In genomic region chr11:104668797-104669463, GRCh38 we compare ENCODE assay signal across 8 cellular contexts.
DNase-seq lines count a peak whose midpoint lies in the region; ATAC-seq lines count a peak whose summit lies in the region.
"Had no signal": no experiment of that assay in that cellular context is flagged by ENCODE, and none has a peak within 500 bp of the region (broad histone marks: within the 10 kb centered on the region; RNA-seq: fewer than 3 reads in every experiment).

No MANE protein-coding gene starts in this region.

- no peaks in the 10 kb centered on the region for H3K79me1 ChIP-seq in trophoblast cell (ENCODE audit: low read length)

- no peaks in the 10 kb centered on the region for H3K27me3 ChIP-seq in trophoblast cell (ENCODE audit: insufficient read depth, low read length)

- H4K91ac ChIP-seq in trophoblast cell (ENCODE audit: low read depth, low read length) = no peak overlapping the region

- DNase-seq in GM03348 (ENCODE audit: low spot score) (peak; percentile 2), NCI-H226 (peak; percentile 88), dedifferentiated amniotic fluid mesenchymal stem cell (ENCODE audit: extremely low spot score) (peak; percentile 68), trophoblast cell (peak; percentile 7 to 80), GOT3 (lab: John Stamatoyannopoulos, UW) (no peak)
- DNase-seq: activated naive CD4-positive, alpha-beta T cell treated with anti-CD3 and anti-CD28 coated beads for 36 hours had no signal

- peaks cover 0 to 2% of the 10 kb centered on the region in 2 experiments for H3K4me1 ChIP-seq in trophoblast cell (ENCODE audit: control insufficient read depth in 1 of 2, insufficient read depth in 2 of 2, low read length in 2 of 2)

- H2BK5ac ChIP-seq in trophoblast cell (ENCODE audit: low read depth, low read length, poor library complexity) = no peak overlapping the region

- H3K4me2 ChIP-seq in trophoblast cell (ENCODE audit: low read length) = no peak overlapping the region

- no peak overlapping the region for H2BK12ac ChIP-seq in trophoblast cell (ENCODE audit: low read length)

- WGBS in trophoblast cell (ENCODE audit: extremely low coverage, insufficient coverage, insufficient read length) = no CpG with 5 or more reads among the region's 5 CpGs

- H3K9ac ChIP-seq in trophoblast cell (ENCODE audit: low read length) = no peak overlapping the region

- no peaks in the 10 kb centered on the region for H3K36me3 ChIP-seq in trophoblast cell (ENCODE audit: control insufficient read depth in 1 of 2, insufficient read depth in 2 of 2, low read length in 2 of 2)

- no peak overlapping the region for H3K4me3 ChIP-seq in trophoblast cell (ENCODE audit: low read depth, low read length)

- H2BK120ac ChIP-seq in trophoblast cell (ENCODE audit: insufficient read depth, low read length, poor library complexity) = no peak overlapping the region

- no peak overlapping the region for H3K18ac ChIP-seq in trophoblast cell (ENCODE audit: low read length)

- ATAC-seq in GM18498 (IDR thresholded peaks at IDR 0.05; ENCODE audit: unreplicated experiment) = no peak
- no peak for ATAC-seq in HG02678 (IDR thresholded peaks at IDR 0.05; ENCODE audit: unreplicated experiment)

- no peak overlapping the region for H3K14ac ChIP-seq in trophoblast cell (ENCODE audit: low read length)

- no peak overlapping the region for H3K27ac ChIP-seq in trophoblast cell (ENCODE audit: low read depth, low read length)

- no peak overlapping the region for H3K4ac ChIP-seq in trophoblast cell (ENCODE audit: low read depth, low read length)

- H2AFZ ChIP-seq in trophoblast cell (ENCODE audit: insufficient read depth, low read length, poor library complexity) = no peak overlapping the region

- no peak overlapping the region for H4K8ac ChIP-seq in trophoblast cell (ENCODE audit: low read depth, low read length)

- H4K12ac ChIP-seq in trophoblast cell (ENCODE audit: low read depth, low read length) = no peak overlapping the region

- H3K23ac ChIP-seq in trophoblast cell (ENCODE audit: low read length) = no peak overlapping the region

- H2AK5ac ChIP-seq in trophoblast cell (ENCODE audit: low read length) = no peak overlapping the region

- no peaks in the 10 kb centered on the region for H3K9me3 ChIP-seq in trophoblast cell (ENCODE audit: insufficient read depth, low read depth, low read length)

- H3K79me2 ChIP-seq in trophoblast cell (ENCODE audit: control insufficient read depth, insufficient read depth, low read length, poor library complexity) = no peaks in the 10 kb centered on the region
